Comparison of ENCODE assay signal across 8 cellular contexts in genomic region chr2:233385489-233386044, GRCh38. TPM values are rescaled to one million over a fixed set of nuclear protein-coding genes. Genes with fewer than 3 reads are reported as not detected.
DNase-seq lines count a peak whose midpoint lies in the region; ATAC-seq and TF ChIP-seq lines count a peak whose summit lies in the region.

No MANE protein-coding gene starts in this region.

- H3K9me3 ChIP-seq in KOPT-K1 (ENCODE audit: insufficient read depth, low read length, poor library complexity, severe bottlenecking) (no peaks in the 10 kb centered on the region), tibial artery (no peaks in the 10 kb centered on the region), adrenal gland (replicated peaks in 1 of 3) (no peaks in the 10 kb centered on the region)

- 77 to 85% (median 82%) methylated on average over 13 to 14 of the region's 14 CpGs for WGBS in adrenal gland, 4 donors

- H3K4me3 ChIP-seq in GM12865 (ENCODE audit: low read depth, low read length) (peak overlapping the region; percentile 56), tibial artery (no peak overlapping the region), adrenal gland (no peak overlapping the region)

- peak; percentile 70 for ATAC-seq in GM21390 (IDR thresholded peaks at IDR 0.05; ENCODE audit: unreplicated experiment)
- ATAC-seq in GM19463 (IDR thresholded peaks at IDR 0.05; ENCODE audit: unreplicated experiment) = no peak

- H3K4me3 Mint-ChIP-seq in chondrocyte (ENCODE audit: unreplicated experiment) = no peak overlapping the region

- H3K27ac ChIP-seq in KOPT-K1 (ENCODE audit: low read depth, low read length, poor library complexity, severe bottlenecking) (peak overlapping the region; percentile 95), tibial artery (peak overlapping the region; percentile 21 to 85), adrenal gland (no peak overlapping the region)

- H3K27me3 ChIP-seq in tibial artery (no peaks in the 10 kb centered on the region), adrenal gland (no peaks in the 10 kb centered on the region)

- H3K27me3 Mint-ChIP-seq in chondrocyte (ENCODE audit: low read depth) = no peaks in the 10 kb centered on the region

- H3K4me1 Mint-ChIP-seq in chondrocyte (ENCODE audit: low read depth) = peaks cover 65% of the 10 kb centered on the region

- H3K36me3 Mint-ChIP-seq in chondrocyte (ENCODE audit: low read depth) = no peaks in the 10 kb centered on the region

- no peaks in the 10 kb centered on the region for H3K9me3 Mint-ChIP-seq in chondrocyte (ENCODE audit: low read depth)

- intact Hi-C loops in tibial artery (cut with DNase I; ENCODE audit: low total_unique reads) (loop anchor here (10.0 kb wide), 1 partner anchor 59 kb away; no protein-coding TSS in a partner anchor), adrenal gland (cut with DNase I) (no loop called here)

- TF ChIP-seq POLR2A in adrenal gland (IDR thresholded peaks at IDR 0.05) = no peak

- H3K36me3 ChIP-seq in KOPT-K1 (ENCODE audit: insufficient read depth, low read length) (peaks cover 11% of the 10 kb centered on the region), tibial artery (no peaks in the 10 kb centered on the region), adrenal gland (replicated peaks in 1 of 2) (peaks cover 0 to 2% of the 10 kb centered on the region in 2 donors)

- DNase-seq in GM12865 (ENCODE audit: low read depth) = peak; percentile 91
- DNase-seq in chondrocyte (ENCODE audit: low spot score) = no peak
- no peak for DNase-seq in tibial artery
- DNase-seq in adrenal gland = no peak
- no peak for DNase-seq in amygdala (lab: John Stamatoyannopoulos, UW)

- H3K27ac Mint-ChIP-seq in chondrocyte (ENCODE audit: unreplicated experiment) = peak overlapping the region; percentile 32

- TF ChIP-seq CTCF in GM12865 (IDR thresholded peaks at IDR 0.05; ENCODE audit: insufficient read depth, low read depth, low read length, missing control alignments) (no peak), chondrocyte (IDR thresholded peaks at IDR 0.05) (no peak), tibial artery (IDR thresholded peaks at IDR 0.05) (no peak), adrenal gland (IDR thresholded peaks at IDR 0.05) (no peak)

- H3K4me1 ChIP-seq in tibial artery (peaks cover 3 to 60% (median 32%) of the 10 kb centered on the region in 4 donors), adrenal gland (replicated peaks in 1 of 2) (peaks cover 16 to 19% of the 10 kb centered on the region in 2 donors)

RNA-seq across cellular contexts. Expression of gene DGKD, which starts 31.3 kb away (rescaled TPM):
- 56.9 to 67.1 TPM (median 66.3 TPM) in 3 replicates for total RNA-seq in chondrocyte
- 10 to 100 TPM in 6 of 8 donors, 1 to 10 TPM in 2; 8.8 to 25.2 (median 17.7) TPM for total RNA-seq in adrenal gland
- polyA plus RNA-seq in adrenal gland = 10 to 100 TPM in 2 of 3 donors, 1 to 10 TPM in 1; 6.8 to 43.8 (median 16.7) TPM

Comparison
In these comparisons a context has a peak if more than half of its experiments do, and no peak if none do; other contexts are left out.
1. H3K27ac ChIP-seq: peak in KOPT-K1 (single experiment) and tibial artery (2 of 2); none in adrenal gland (0 of 5).